Comparison of ENCODE assay signal across 23 cellular contexts in genomic region chr14:31559939-31560338, GRCh38. TPM values are rescaled to one million over a fixed set of nuclear protein-coding genes. Genes with fewer than 3 reads are reported as not detected.
DNase-seq lines count a peak whose midpoint lies in the region; ATAC-seq lines count a peak whose summit lies in the region.
"Had no signal": no experiment of that assay in that cellular context is flagged by ENCODE, and none has a peak within 500 bp of the region (broad histone marks: within the 10 kb centered on the region; RNA-seq: fewer than 3 reads in every experiment).

No MANE protein-coding gene starts in this region.

- H3K36me3 ChIP-seq in GM23248 (ENCODE audit: low read depth) (no peaks in the 10 kb centered on the region), trophoblast cell (ENCODE audit: control insufficient read depth in 1 of 2, insufficient read depth in 2 of 2, low read length in 2 of 2) (no peaks in the 10 kb centered on the region), H7 (replicated peaks; ENCODE audit: control insufficient read depth, insufficient read depth, low read length) (no peaks in the 10 kb centered on the region)
- H3K36me3 ChIP-seq: left lung, neutrophil had no signal

- ATAC-seq in activated T-cell treated with anti-CD3 and anti-CD28 coated beads, Interleukin-2, amount 50 U/mL, for 72 hours (replicated peaks in 1 of 2): no peak
- no peak for ATAC-seq in central memory CD8-positive, alpha-beta T cell (replicated peaks; ENCODE audit: extremely low read depth, poor library complexity, severe bottlenecking)
- ATAC-seq in HG02840 (IDR thresholded peaks at IDR 0.05; ENCODE audit: low FRiP score, unreplicated experiment): no peak
- ATAC-seq: activated CD4-positive, CD25-positive, alpha-beta regulatory T cell treated with anti-CD3 and anti-CD28 coated beads, Interleukin-2, amount 50 U/mL, for 24 hours; activated CD8-positive, alpha-beta T cell treated with anti-CD3 and anti-CD28 coated beads, Interleukin-2, amount 10 ng/mL, durations not matched to agents 7 days and 5 days; HCT116; heart right ventricle; left lung had no signal

- H3K4me1 Mint-ChIP-seq in activated T-cell treated with anti-CD3 and anti-CD28 coated beads, Interleukin-2, amount 50 U/mL, for 72 hours (ENCODE audit: low read depth): peaks cover 31% of the 10 kb centered on the region
- H3K4me1 Mint-ChIP-seq in central memory CD8-positive, alpha-beta T cell: peaks cover 27% of the 10 kb centered on the region

- peaks cover 0 to 3% of the 10 kb centered on the region in 2 donors for H3K9me3 Mint-ChIP-seq in activated T-cell treated with anti-CD3 and anti-CD28 coated beads, Interleukin-2, amount 50 U/mL, for 72 hours
- H3K9me3 Mint-ChIP-seq in central memory CD8-positive, alpha-beta T cell: peaks cover 7% of the 10 kb centered on the region

- H3K4me3 ChIP-seq in GM23248 (no peak overlapping the region), trophoblast cell (ENCODE audit: low read depth, low read length) (no peak overlapping the region), H7 (ENCODE audit: insufficient read depth, low read depth, low read length) (no peak overlapping the region)
- H3K4me3 ChIP-seq: left lung had no signal

- no peak overlapping the region for H3K4me2 ChIP-seq in GM23248 (ENCODE audit: unreplicated experiment)
- no peak overlapping the region for H3K4me2 ChIP-seq in trophoblast cell (ENCODE audit: low read length)

- H2BK12ac ChIP-seq in trophoblast cell (ENCODE audit: low read length): no peak overlapping the region

- 89 to 98% methylated on average over 6 to 21 of the region's 21 CpGs for WGBS in GM23248 (ENCODE audit: low coverage in 1 of 2, low lambda C conversion rate in 2 of 2, missing lambda C conversion rate in 2 of 2), 2 experiments
- no CpG with 5 or more reads among the region's 21 CpGs for WGBS in trophoblast cell (ENCODE audit: extremely low coverage, insufficient coverage, insufficient read length)

- H2AFZ ChIP-seq in GM23248: peak overlapping the region; percentile 100; the same call in 1 of the 2 replicates
- no peak overlapping the region for H2AFZ ChIP-seq in trophoblast cell (ENCODE audit: insufficient read depth, low read length, poor library complexity)

- peaks cover 4% of the 10 kb centered on the region for H3K79me1 ChIP-seq in trophoblast cell (ENCODE audit: low read length)

- H3K18ac ChIP-seq in trophoblast cell (ENCODE audit: low read length): no peak overlapping the region

- H3K79me2 ChIP-seq in GM23248 (ENCODE audit: insufficient read depth) (no peaks in the 10 kb centered on the region), trophoblast cell (ENCODE audit: control insufficient read depth, insufficient read depth, low read length, poor library complexity) (peaks cover 3% of the 10 kb centered on the region)

- no peak overlapping the region for H4K12ac ChIP-seq in trophoblast cell (ENCODE audit: low read depth, low read length)

- H3K9ac ChIP-seq in GM23248 (no peak overlapping the region), trophoblast cell (ENCODE audit: low read length) (no peak overlapping the region)

- H3K23ac ChIP-seq in trophoblast cell (ENCODE audit: low read length): no peak overlapping the region

- H3K4me3 Mint-ChIP-seq in activated T-cell treated with anti-CD3 and anti-CD28 coated beads, Interleukin-2, amount 50 U/mL, for 72 hours: no peak overlapping the region
- H3K4me3 Mint-ChIP-seq in central memory CD8-positive, alpha-beta T cell: no peak overlapping the region

- H3K9me2 ChIP-seq in GM23248 (ENCODE audit: insufficient read depth): no peaks in the 10 kb centered on the region

- H3K27me3 Mint-ChIP-seq in activated T-cell treated with anti-CD3 and anti-CD28 coated beads, Interleukin-2, amount 50 U/mL, for 72 hours (ENCODE audit: low read depth): peaks cover 4% of the 10 kb centered on the region
- H3K27me3 Mint-ChIP-seq in central memory CD8-positive, alpha-beta T cell: peaks cover 40% of the 10 kb centered on the region

- no peak overlapping the region for H2AK5ac ChIP-seq in trophoblast cell (ENCODE audit: low read length)

- peak overlapping the region; percentile 98 for H3K27ac Mint-ChIP-seq in activated T-cell treated with anti-CD3 and anti-CD28 coated beads, Interleukin-2, amount 50 U/mL, for 72 hours
- peak overlapping the region; percentile 99 for H3K27ac Mint-ChIP-seq in central memory CD8-positive, alpha-beta T cell (ENCODE audit: low read depth)

- peaks cover 0 to 7% of the 10 kb centered on the region in 2 donors for H3K36me3 Mint-ChIP-seq in activated T-cell treated with anti-CD3 and anti-CD28 coated beads, Interleukin-2, amount 50 U/mL, for 72 hours (ENCODE audit: insufficient read depth in 2 of 2)
- H3K36me3 Mint-ChIP-seq in central memory CD8-positive, alpha-beta T cell (ENCODE audit: insufficient read depth): peaks cover 14% of the 10 kb centered on the region

- H3K27me3 ChIP-seq in GM23248 (replicated peaks; ENCODE audit: insufficient read depth) (peaks cover 9% of the 10 kb centered on the region; the same call in 1 of the 2 replicates), trophoblast cell (ENCODE audit: insufficient read depth, low read length) (no peaks in the 10 kb centered on the region), H7 (ENCODE audit: control insufficient read depth, insufficient read depth, low read length) (no peaks in the 10 kb centered on the region)
- H3K27me3 ChIP-seq: dorsolateral prefrontal cortex, left lung had no signal

- H2BK120ac ChIP-seq in trophoblast cell (ENCODE audit: insufficient read depth, low read length, poor library complexity): no peak overlapping the region

- no peak for DNase-seq in activated T-cell treated with anti-CD3 and anti-CD28 coated beads, Interleukin-2, amount 50 U/mL, for 72 hours
- DNase-seq in activated T-cell treated with anti-CD3 and anti-CD28 coated beads, Interleukin-2, amount 50 U/mL, for 48 hours: no peak
- no peak for DNase-seq in GM23248
- no peak for DNase-seq in central memory CD8-positive, alpha-beta T cell (ENCODE audit: low spot score in 2 of 2)
- DNase-seq in trophoblast cell: no peak
- no peak for DNase-seq in NK-92 (lab: John Stamatoyannopoulos, UW; ENCODE audit: unreplicated experiment)
- no peak for DNase-seq in H7
- DNase-seq: activated CD8-positive, alpha-beta T cell treated with anti-CD3 and anti-CD28 coated beads, Interleukin-2, amount 10 ng/mL, durations not matched to agents 7 days and 5 days; activated naive CD4-positive, alpha-beta T cell treated with Interleukin-2 at 50 U/mL for 16 hours; AML-193; aorta; caudate nucleus; dorsolateral prefrontal cortex; NCI-H146; NCI-H524; stimulated activated CD4-positive, alpha-beta T cell treated with anti-CD3 and anti-CD28 coated beads, Interleukin-4, amount 100 ng/mL, for 4 hours; SW 1271 had no signal

- peak overlapping the region; percentile 47 for H4K8ac ChIP-seq in trophoblast cell (ENCODE audit: low read depth, low read length)

- H3K4me1 ChIP-seq in GM23248 (ENCODE audit: insufficient read depth) (0 out of 2 replicates have a peak, but pooled peaks cover 5% of the 10 kb centered on the region), trophoblast cell (ENCODE audit: control insufficient read depth in 1 of 2, insufficient read depth in 2 of 2, low read length in 2 of 2) (no peaks in the 10 kb centered on the region)

- H3K4ac ChIP-seq in trophoblast cell (ENCODE audit: low read depth, low read length): no peak overlapping the region

- no peak overlapping the region for H4K91ac ChIP-seq in trophoblast cell (ENCODE audit: low read depth, low read length)

- no peak overlapping the region for H2BK5ac ChIP-seq in trophoblast cell (ENCODE audit: low read depth, low read length, poor library complexity)

- no peak overlapping the region for H3K27ac ChIP-seq in GM23248
- no peak overlapping the region for H3K27ac ChIP-seq in trophoblast cell (ENCODE audit: low read depth, low read length)
- H3K27ac ChIP-seq: left lung had no signal

- in situ Hi-C loops in GM23248 (cut with MboI): no loop called here

- no peaks in the 10 kb centered on the region for H3F3A ChIP-seq in GM23248 (ENCODE audit: insufficient read depth)

- H3K9me3 ChIP-seq in GM23248 (ENCODE audit: low read depth): no peaks in the 10 kb centered on the region
- H3K9me3 ChIP-seq in trophoblast cell (ENCODE audit: insufficient read depth, low read depth, low read length): no peaks in the 10 kb centered on the region
- H3K9me3 ChIP-seq: heart right ventricle, left lung, neutrophil had no signal

- no peak overlapping the region for H3K14ac ChIP-seq in trophoblast cell (ENCODE audit: low read length)

- H4K20me1 ChIP-seq in GM23248 (ENCODE audit: insufficient read depth): no peaks in the 10 kb centered on the region

RNA-seq across cellular contexts. Expression of gene NUBPL, which starts 1.3 kb away (rescaled TPM):
- 1 to 10 TPM; 7.7 to 9.4 TPM for total RNA-seq in activated T-cell treated with anti-CD3 and anti-CD28 coated beads, Interleukin-2, amount 50 U/mL, for 72 hours
- 10.0 and 11.5 TPM in 2 replicates for total RNA-seq in GM23248 (2014; rRNA removed; shearing (Covaris generic))
- polyA plus RNA-seq in GM23248 (2016; fragmentation: Nextera tagmentation; extraction: Ambion mirVana): 9.0 and 9.8 TPM in 2 replicates
- 5.5 and 5.7 TPM in 2 replicates for polyA plus RNA-seq in trophoblast cell (2013)
- total RNA-seq in H7 (2014; rRNA removed; shearing (Covaris generic)): 8.7 and 11.5 TPM in 2 replicates
